Comparison of ENCODE assay signal across 17 cellular contexts in the genomic region with DNA sequence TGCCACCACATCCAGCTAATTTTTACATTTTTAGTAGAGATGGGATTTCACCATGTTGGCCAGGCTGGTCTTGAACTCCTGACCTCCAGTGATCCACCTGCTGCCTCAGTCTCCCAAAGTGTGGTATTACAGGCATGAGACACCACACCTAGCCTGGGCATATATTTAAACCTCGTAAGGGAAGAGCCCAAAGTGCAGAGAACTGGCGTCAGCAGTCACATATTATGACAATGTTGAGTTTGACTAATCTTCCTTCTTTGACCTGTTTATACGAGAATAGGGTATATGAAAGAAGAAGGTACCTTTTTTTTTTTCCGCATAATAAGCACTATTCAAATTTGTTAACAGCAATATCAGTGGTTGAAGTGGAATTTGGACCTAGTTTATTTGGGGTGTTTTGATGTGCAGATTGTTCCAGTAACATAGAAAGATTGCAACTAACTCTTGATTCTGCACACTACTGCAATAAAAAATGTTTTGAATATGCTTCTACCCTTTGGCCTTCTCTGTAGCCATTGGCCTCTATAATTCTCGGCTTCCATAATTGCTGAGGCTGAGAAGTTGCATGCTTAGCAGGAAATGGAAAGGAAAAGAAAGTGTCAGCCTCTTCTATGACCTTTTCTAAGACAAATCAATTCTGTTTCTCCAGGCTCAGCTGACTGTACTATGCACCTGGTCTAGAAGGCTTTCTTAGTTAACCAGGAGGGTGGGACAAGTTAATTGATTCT. TPM values are rescaled to one million over a fixed set of nuclear protein-coding genes. Genes with fewer than 3 reads are reported as not detected.
DNase-seq lines count a peak whose midpoint lies in the region; ATAC-seq, FAIRE-seq and TF ChIP-seq lines count a peak whose summit lies in the region.
"Had no signal": no experiment of that assay in that cellular context is flagged by ENCODE, and none has a peak within 500 bp of the region (broad histone marks: within the 10 kb centered on the region; RNA-seq: fewer than 3 reads in every experiment).

No MANE protein-coding gene starts in this region.

- 88% methylated on average over 5 of the region's 5 CpGs for WGBS in hepatocyte (ENCODE audit: low lambda C conversion rate, missing lambda C conversion rate)
- WGBS in liver, result 42% methylated on average over 5 of the region's 5 CpGs
- 22 to 57% (median 43%) methylated on average over 5 of the region's 5 CpGs for WGBS in small intestine, 3 donors
- WGBS in tibial nerve, 2 donors, result 77 to 78% methylated on average over 5 of the region's 5 CpGs

- H2AFZ ChIP-seq in hepatocyte, result no peak overlapping the region

- no peak for TF ChIP-seq EP300 in tibial nerve (IDR thresholded peaks at IDR 0.05)

- H3K4me3 ChIP-seq in Peyer's patch (no peak overlapping the region), hepatocyte (no peak overlapping the region), liver (ENCODE audit: low read depth in 1 of 3, low read length in 3 of 3) (no peak overlapping the region), small intestine (ENCODE audit: low read depth in 1 of 2, low read length in 2 of 2) (no peak overlapping the region), tibial nerve (no peak overlapping the region)
- H3K4me3 ChIP-seq: HAP-1 had no signal

- no peak overlapping the region for H3K4me2 ChIP-seq in hepatocyte

- no peaks in the 10 kb centered on the region for H3K27me3 ChIP-seq in Peyer's patch
- no peaks in the 10 kb centered on the region for H3K27me3 ChIP-seq in hepatocyte
- H3K27me3 ChIP-seq in liver (ENCODE audit: control insufficient read depth in 4 of 4, insufficient read depth in 4 of 4, low read length in 3 of 4), result no peaks in the 10 kb centered on the region
- no peaks in the 10 kb centered on the region for H3K27me3 ChIP-seq in small intestine (ENCODE audit: control insufficient read depth in 2 of 2, insufficient read depth in 2 of 2, low read length in 2 of 2)
- H3K27me3 ChIP-seq in tibial nerve, result no peaks in the 10 kb centered on the region

- H3K9me2 ChIP-seq in hepatocyte (replicated peaks; ENCODE audit: insufficient read depth), result no peaks in the 10 kb centered on the region

- H3K27ac ChIP-seq in Peyer's patch (peak overlapping the region in 3 of 4 donors; percentile 15 to 75 (median 41)), hepatocyte (peak overlapping the region; percentile 10), liver (ENCODE audit: low read depth in 1 of 2, low read length in 2 of 2) (peak overlapping the region in 1 of 2 donors; percentile 66), small intestine (ENCODE audit: low read depth in 1 of 2, low read length in 1 of 2) (peak overlapping the region; percentile 11 to 20), tibial nerve (no peak overlapping the region)
- H3K27ac ChIP-seq: C4-2B had no signal

- no peak overlapping the region for H3K9ac ChIP-seq in liver (ENCODE audit: low read depth in 1 of 2, low read length in 2 of 2)

- H3K79me2 ChIP-seq in hepatocyte, result no peaks in the 10 kb centered on the region

- peak; percentile 44 for FAIRE-seq in small intestine (lab: Jason Lieb, UNC)

- ATAC-seq in HG02588 (IDR thresholded peaks at IDR 0.05; ENCODE audit: unreplicated experiment), result no peak

- no peaks in the 10 kb centered on the region for H4K20me1 ChIP-seq in hepatocyte (ENCODE audit: insufficient read depth, poor library complexity, severe bottlenecking)

- TF ChIP-seq POLR2A in Peyer's patch (IDR thresholded peaks at IDR 0.05), result no peak
- TF ChIP-seq POLR2A in tibial nerve (IDR thresholded peaks at IDR 0.05), result no peak

- H3K36me3 ChIP-seq in Peyer's patch, result no peaks in the 10 kb centered on the region
- no peaks in the 10 kb centered on the region for H3K36me3 ChIP-seq in hepatocyte (replicated peaks; ENCODE audit: insufficient read depth, low read depth)
- H3K36me3 ChIP-seq in liver (ENCODE audit: control insufficient read depth in 4 of 4, insufficient read depth in 3 of 4, low read depth in 1 of 4, low read length in 3 of 4), result no peaks in the 10 kb centered on the region
- H3K36me3 ChIP-seq in small intestine (ENCODE audit: control insufficient read depth in 2 of 2, insufficient read depth in 2 of 2, low read length in 2 of 2), result no peaks in the 10 kb centered on the region
- no peaks in the 10 kb centered on the region for H3K36me3 ChIP-seq in tibial nerve
- H3K36me3 ChIP-seq: HAP-1 had no signal

- TF ChIP-seq RAD21 in liver (IDR thresholded peaks at IDR 0.05), result no peak

- H3K9me3 ChIP-seq in Peyer's patch, result peaks cover 0 to 3% (median 0%) of the 10 kb centered on the region in 4 donors
- no peaks in the 10 kb centered on the region for H3K9me3 ChIP-seq in hepatocyte (ENCODE audit: low read depth)
- peaks cover 0 to 4% (median 0%) of the 10 kb centered on the region in 4 donors for H3K9me3 ChIP-seq in liver (ENCODE audit: control insufficient read depth in 4 of 4, low read length in 3 of 4)
- H3K9me3 ChIP-seq in small intestine (ENCODE audit: control insufficient read depth, low read depth), result no peaks in the 10 kb centered on the region
- H3K9me3 ChIP-seq in tibial nerve, result peaks cover 0 to 17% (median 1%) of the 10 kb centered on the region in 4 donors
- H3K9me3 ChIP-seq: HAP-1 had no signal

- TF ChIP-seq CTCF in Peyer's patch (IDR thresholded peaks at IDR 0.05) (no peak), hepatocyte (IDR thresholded peaks at IDR 0.05; ENCODE audit: poor library complexity) (no peak), liver (IDR thresholded peaks at IDR 0.05; ENCODE audit: low read depth, low read length, missing input control) (no peak), tibial nerve (IDR thresholded peaks at IDR 0.05) (no peak), GM10266 (IDR thresholded peaks at IDR 0.05; ENCODE audit: control insufficient read depth, insufficient read depth, low read depth, missing control alignments) (no peak)

- H3K4me1 ChIP-seq in Peyer's patch (no peaks in the 10 kb centered on the region), hepatocyte (ENCODE audit: insufficient read depth) (no peaks in the 10 kb centered on the region), liver (ENCODE audit: control insufficient read depth in 4 of 4, insufficient read depth in 4 of 4, low read length in 3 of 4) (peaks cover 3 to 36% (median 15%) of the 10 kb centered on the region in 4 donors), small intestine (ENCODE audit: control insufficient read depth in 2 of 2, insufficient read depth in 1 of 2, low read depth in 1 of 2, low read length in 1 of 2) (no peaks in the 10 kb centered on the region), tibial nerve (no peaks in the 10 kb centered on the region)
- H3K4me1 ChIP-seq: HAP-1 had no signal

- DNase-seq in Peyer's patch (no peak), hepatocyte (ENCODE audit: low spot score) (no peak), small intestine (peak; percentile 94), tibial nerve (ENCODE audit: low spot score in 2 of 2) (no peak), GM10266 (ENCODE audit: extremely low spot score) (no peak), activated gamma-delta T cell (lab: John Stamatoyannopoulos, UW) (no peak)
- DNase-seq: AML-193; CD4-positive, alpha-beta T cell; DMS153; DMS79; GDM1; GOT3; KG1 had no signal

TF ChIP-seq in liver, 16 proteins besides CTCF, POLR2A, EP300 and RAD21:
- TF ChIP-seq RXRA (IDR thresholded peaks at IDR 0.05) (peak in 1 of 2 donors; percentile 6), HNF4A (conservative IDR thresholded peaks at IDR 0.05) (peak; percentile 65 to 76), HNF4G (IDR thresholded peaks at IDR 0.05) (no peak), YY1 (IDR thresholded peaks at IDR 0.05) (peak; percentile 38), SP1 (IDR thresholded peaks at IDR 0.05) (peak; percentile 43)
- TF ChIP-seq, protein P1, sequence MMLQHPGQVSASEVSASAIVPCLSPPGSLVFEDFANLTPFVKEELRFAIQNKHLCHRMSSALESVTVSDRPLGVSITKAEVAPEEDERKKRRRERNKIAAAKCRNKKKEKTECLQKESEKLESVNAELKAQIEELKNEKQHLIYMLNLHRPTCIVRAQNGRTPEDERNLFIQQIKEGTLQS (IDR thresholded peaks at IDR 0.05), result no peak

RNA-seq across cellular contexts. Expression of a gene that starts 56.0 kb away (rescaled TPM):
- total RNA-seq in Peyer's patch (10 to 100 TPM in 3 of 4 donors, 1 to 10 TPM in 1; 5.8 to 35.2 (median 20.6) TPM), hepatocyte (52.3 and 56.1 TPM in 2 replicates), liver (100 to 1,000 TPM in 1 of 2 donors, 10 to 100 TPM in 1; 29.5 to 111 TPM), tibial nerve (10 to 100 TPM; 11.1 to 18.8 (median 13.5) TPM)
- polyA plus RNA-seq in hepatocyte (38.7 and 46.0 TPM in 2 replicates), liver (10 to 100 TPM; 19.1 to 19.8 TPM), small intestine (10 to 100 TPM; 11.2 to 27.6 (median 15.1) TPM)

Comparison
In these comparisons a context has a peak if more than half of its experiments do, and no peak if none do; other contexts are left out.
1. H3K27ac ChIP-seq: peak in Peyer's patch (3 of 4), hepatocyte (single experiment) and small intestine (2 of 2); none in tibial nerve (0 of 4).